ENCODE assay signal across 7 cellular contexts in the genomic region with DNA sequence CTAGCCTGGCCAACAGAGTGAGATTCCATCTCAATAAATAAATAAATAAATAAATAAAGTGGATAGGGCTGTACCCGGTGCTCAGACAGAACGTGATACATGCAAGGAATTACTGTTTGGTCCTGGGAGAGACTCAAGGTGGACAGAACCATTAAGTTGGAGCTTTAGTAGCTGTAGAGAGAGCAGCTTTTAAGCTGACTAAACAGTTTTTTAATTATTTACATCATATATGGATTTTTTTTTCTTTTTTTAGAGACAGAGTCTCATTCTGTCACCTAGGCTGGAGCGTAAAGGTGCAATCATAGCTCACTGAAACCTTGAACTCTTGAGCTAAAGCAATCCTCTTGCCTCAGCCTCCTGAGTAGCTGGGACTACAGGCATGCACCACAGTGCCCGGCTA.
"Had no signal": no experiment of that assay in that cellular context is flagged by ENCODE, and none has a peak within 500 bp of the region (broad histone marks: within the 10 kb centered on the region; RNA-seq: fewer than 3 reads in every experiment).

No MANE protein-coding gene starts in this region.

- FAIRE-seq: G401.6, GM12878, GM12891, GM12892, GM19239 had no signal

- H3K4me3 ChIP-seq: GM12878 had no signal

- DNase-seq: GDM1, GF-D8 had no signal

- ATAC-seq: GM12878 had no signal
